8 cellular contexts compared by ENCODE assay signal in the genomic region with DNA sequence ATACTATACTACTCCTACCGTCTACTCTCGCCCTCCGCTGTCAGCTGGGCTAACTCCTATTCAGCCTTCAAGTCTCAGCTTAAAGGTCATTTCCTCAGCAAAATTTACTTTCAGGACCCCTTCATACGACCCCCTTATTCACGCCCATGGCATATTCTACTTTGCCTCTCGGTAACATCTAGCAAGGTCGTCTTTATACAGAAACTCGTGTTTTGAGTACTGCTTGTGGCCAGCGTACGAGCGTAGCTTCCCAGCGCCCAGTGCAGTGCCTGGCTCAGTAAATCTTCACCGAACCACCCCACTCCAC. TPM values are rescaled to one million over a fixed set of nuclear protein-coding genes. Genes with fewer than 3 reads are reported as not detected.
DNase-seq lines count a peak whose midpoint lies in the region; ATAC-seq and TF ChIP-seq lines count a peak whose summit lies in the region.

No MANE protein-coding gene starts in this region.

- H3K27me3 Mint-ChIP-seq in WTC11 (ENCODE audit: low read depth), result no peaks in the 10 kb centered on the region
- H3K27me3 Mint-ChIP-seq in stimulated activated naive CD8-positive, alpha-beta T cell treated with anti-CD3 and anti-CD28 coated beads, Interleukin-15, amount 100 ng/mL, for 72 hours, result no peaks in the 10 kb centered on the region

- TF ChIP-seq CTCF in heart left ventricle (IDR thresholded peaks at IDR 0.05) (no peak), WTC11 (IDR thresholded peaks at IDR 0.05) (no peak)

- CTCF ChIA-PET in WTC11 (lab: Charles Lee), result interaction anchor here (1.3 to 2.8 kb wide), 3 partner anchors 34 to 542 kb away, joined by 5 to 20 read pairs (median 6); a partner anchor contains a TSS

- peak overlapping the region in 10 of 12 donors; percentile 73 to 83 (median 80) for H3K27ac ChIP-seq in heart left ventricle

- intact Hi-C loops in heart left ventricle (cut with DNase I), result loop anchor here in 4 of 10 donors (2.0 to 5.0 kb wide), 2 partner anchors 34 to 357 kb away; a partner anchor contains a TSS
- intact Hi-C loops in Right ventricle myocardium inferior (cut with DNase I), result loop anchor here (5.0 kb wide), 1 partner anchor 34 kb away; a partner anchor contains a TSS

- peaks cover 35% of the 10 kb centered on the region for H3K36me3 Mint-ChIP-seq in WTC11

- no peaks in the 10 kb centered on the region for H3K27me3 ChIP-seq in heart left ventricle

- H3K4me3 ChIP-seq in heart left ventricle (peak overlapping the region; percentile 67 to 99 (median 88)), iPS-11a (ENCODE audit: low read depth, low read length) (peak overlapping the region; percentile 98)

- peaks cover 0 to 39% (median 39%) of the 10 kb centered on the region in 9 donors for H3K36me3 ChIP-seq in heart left ventricle

- no peak for TF ChIP-seq POLR2A in heart left ventricle (IDR thresholded peaks at IDR 0.05)

- peaks cover 0 to 20% (median 12%) of the 10 kb centered on the region in 12 donors for H3K4me1 ChIP-seq in heart left ventricle

- H3K27ac Mint-ChIP-seq in WTC11, result peak overlapping the region; percentile 99
- peak overlapping the region; percentile 98 to 99 for H3K27ac Mint-ChIP-seq in stimulated activated naive CD8-positive, alpha-beta T cell treated with anti-CD3 and anti-CD28 coated beads, Interleukin-15, amount 100 ng/mL, for 72 hours

- ATAC-seq in heart left ventricle (peak in 1 of 4 donors; percentile 5), Right ventricle myocardium inferior (no peak), WTC11 (no peak)
- ATAC-seq in stimulated activated naive CD8-positive, alpha-beta T cell treated with anti-CD3 and anti-CD28 coated beads, Interleukin-15, amount 100 ng/mL, for 72 hours, result peak; percentile 57

- H3K4me1 Mint-ChIP-seq in WTC11, result peaks cover 2% of the 10 kb centered on the region; the same call in 1 of the 2 replicates
- peaks cover 13% of the 10 kb centered on the region for H3K4me1 Mint-ChIP-seq in stimulated activated naive CD8-positive, alpha-beta T cell treated with anti-CD3 and anti-CD28 coated beads, Interleukin-15, amount 100 ng/mL, for 72 hours

- POLR2A ChIA-PET in WTC11 (lab: Charles Lee), result interaction anchor here (1.8 kb wide), 1 partner anchor 35 kb away, joined by 8 read pairs; a partner anchor contains a TSS

- H3K9me3 ChIP-seq in heart left ventricle, result no peaks in the 10 kb centered on the region

- peak overlapping the region; percentile 98 for H3K4me3 Mint-ChIP-seq in WTC11
- H3K4me3 Mint-ChIP-seq in stimulated activated naive CD8-positive, alpha-beta T cell treated with anti-CD3 and anti-CD28 coated beads, Interleukin-15, amount 100 ng/mL, for 72 hours, result peak overlapping the region; percentile 97 to 99

- H3K9me3 Mint-ChIP-seq in WTC11, result no peaks in the 10 kb centered on the region
- H3K9me3 Mint-ChIP-seq in stimulated activated naive CD8-positive, alpha-beta T cell treated with anti-CD3 and anti-CD28 coated beads, Interleukin-15, amount 100 ng/mL, for 72 hours, result no peaks in the 10 kb centered on the region

- 2 to 5% (median 3%) methylated on average over 11 to 13 of the region's 13 CpGs for WGBS in heart left ventricle, 4 donors

- DNase-seq in heart left ventricle (no peak), Right ventricle myocardium inferior (ENCODE audit: missing footprints) (no peak), WTC11 (ENCODE audit: low spot score) (no peak), islet precursor cell (no peak), NCI-H1105 (lab: John Stamatoyannopoulos, UW) (no peak), pons (ENCODE audit: low spot score) (no peak)
- no peak for DNase-seq in stimulated activated naive CD8-positive, alpha-beta T cell treated with anti-CD3 and anti-CD28 coated beads, Interleukin-15, amount 100 ng/mL, for 72 hours

TF ChIP-seq in WTC11, 78 proteins besides CTCF, POLR2A, EP300 and RAD21:
- TF ChIP-seq, protein P1, sequence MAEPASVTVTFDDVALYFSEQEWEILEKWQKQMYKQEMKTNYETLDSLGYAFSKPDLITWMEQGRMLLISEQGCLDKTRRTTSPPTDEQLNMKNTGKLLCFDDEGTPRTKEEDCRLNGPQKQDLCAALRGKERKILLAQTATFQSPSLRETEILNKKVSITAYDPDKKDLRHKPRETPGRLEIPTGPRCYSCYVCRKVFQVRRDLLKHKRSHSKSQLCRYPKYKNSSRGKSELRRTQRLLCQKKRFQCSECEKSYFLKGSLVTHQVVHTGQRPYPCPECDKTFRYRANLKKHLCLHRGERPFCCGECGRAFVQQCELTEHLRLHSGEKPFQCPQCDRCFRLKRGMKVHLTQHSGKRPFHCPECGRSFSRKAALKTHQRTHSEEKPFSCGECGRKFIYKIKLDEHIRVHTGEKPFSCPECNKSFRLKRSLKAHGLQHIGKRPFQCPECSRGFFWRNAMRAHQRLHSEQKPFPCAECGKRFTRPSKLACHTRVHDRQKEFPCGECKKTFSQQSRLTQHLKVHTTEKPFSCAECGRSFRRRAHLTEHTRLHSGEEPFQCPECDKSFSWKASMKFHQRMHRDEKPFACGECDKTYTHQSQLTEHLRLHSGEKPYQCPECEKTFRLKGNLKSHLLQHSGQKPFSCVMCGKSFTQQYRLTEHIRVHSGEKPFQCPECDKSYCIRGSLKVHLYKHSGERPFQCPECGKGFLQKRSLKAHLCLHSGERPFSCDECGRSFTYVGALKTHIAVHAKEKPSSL (CRISPR knock-in tag; conservative IDR thresholded peaks at IDR 0.05), result no peak
- TF ChIP-seq CBFB (CRISPR knock-in tag; IDR thresholded peaks at IDR 0.05; ENCODE audit: low read depth) (no peak), TP53 (CRISPR knock-in tag; IDR thresholded peaks at IDR 0.05) (no peak), NFYB (CRISPR knock-in tag; conservative IDR thresholded peaks at IDR 0.05; ENCODE audit: low read depth) (no peak)

RNA-seq across cellular contexts. Expression of a gene that starts 0.5 kb away (rescaled TPM):
- total RNA-seq in heart left ventricle, result 10 to 100 TPM; 13.4 to 21.5 (median 17.5) TPM
- 10 to 100 TPM; 11.4 to 12.7 TPM for polyA plus RNA-seq in heart left ventricle
- 16.5 TPM for total RNA-seq in Right ventricle myocardium inferior
- 21.8 to 22.6 TPM (median 22.2 TPM) in 3 replicates for total RNA-seq in WTC11 (2021)

RNA-seq across cellular contexts. Expression of a gene that starts 0.6 kb away (rescaled TPM):
- 100 to 1,000 TPM in 1 of 9 donors, 10 to 100 TPM in 8; 17.5 to 102 (median 45.8) TPM for total RNA-seq in heart left ventricle
- 10 to 100 TPM; 12.1 to 17.4 TPM for polyA plus RNA-seq in heart left ventricle
- 27.4 TPM for total RNA-seq in Right ventricle myocardium inferior
- 0.18 to 0.61 TPM in 2 of 3 replicates, not detected in the other for total RNA-seq in WTC11 (2021)

RNA-seq across cellular contexts. Expression of a gene that starts 34.6 kb away (rescaled TPM):
- 10 to 100 TPM; 36.0 to 79.8 (median 59.1) TPM for total RNA-seq in heart left ventricle
- 100 to 1,000 TPM; 108 to 130 TPM for polyA plus RNA-seq in heart left ventricle
- total RNA-seq in Right ventricle myocardium inferior, result 58.4 TPM
- 28.9 to 34.0 TPM (median 30.6 TPM) in 3 replicates for total RNA-seq in WTC11 (2021)

Comparison
In these comparisons a context has a peak if more than half of its experiments do, and no peak if none do; other contexts are left out.
1. RNA of a gene that starts 0.6 kb away (total RNA-seq): 17.5 to 102 TPM in heart left ventricle and 27.4 TPM in Right ventricle myocardium inferior (single experiment); 0.18 to 0.61 TPM in WTC11; every median in the first group is over 10 times any median in the second.